Comparison of ENCODE assay signal across 8 cellular contexts in the genomic region with DNA sequence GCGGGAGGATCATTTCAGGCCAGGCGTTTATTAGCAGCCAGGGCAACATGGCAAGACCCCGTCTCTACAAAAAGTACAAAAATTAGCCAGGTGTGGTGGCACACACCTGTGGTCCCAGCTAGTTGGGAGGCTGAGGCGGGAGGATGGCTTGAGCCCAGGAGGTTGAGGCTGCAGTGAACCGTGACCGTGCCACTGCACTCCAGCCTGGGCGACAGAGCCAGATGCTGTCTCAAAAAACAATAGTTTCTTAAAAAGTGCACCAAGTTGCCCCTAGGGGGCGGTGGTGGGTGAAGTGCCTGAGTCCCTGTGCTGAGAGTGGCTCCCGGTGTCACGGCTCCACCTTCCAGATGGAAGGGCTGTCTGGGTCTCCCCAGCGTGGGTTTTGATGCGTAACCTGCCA.
DNase-seq lines count a peak whose midpoint lies in the region; FAIRE-seq and TF ChIP-seq lines count a peak whose summit lies in the region.
"Not testable (repeated sequence)": the region's sequence is repeated elsewhere in the genome, so short reads cannot be mapped to it uniquely, and the experiment has no call there.

No MANE protein-coding gene starts in this region.

- TF ChIP-seq POLR2A in NB4 (IDR thresholded peaks at IDR 0.05; ENCODE audit: extremely low read depth, insufficient read length); uterus (IDR thresholded peaks at IDR 0.05): not testable (repeated sequence)

- not testable (repeated sequence) for H3K9me3 ChIP-seq in SJCRH30 (replicated peaks); kidney (ENCODE audit: control insufficient read depth in 1 of 2, low read length in 2 of 2); uterus

- CTCF ChIA-PET in GM10248 (lab: Yijun Ruan, JAX) = interaction anchor here (0.8 to 6.9 kb wide), 11 partner anchors 8 to 238 kb away, joined by 3 to 76 read pairs (median 8); a partner anchor contains a TSS

- TF ChIP-seq CTCF in GM10248 (IDR thresholded peaks at IDR 0.05; ENCODE audit: control extremely low read depth, extremely low read depth, low read depth, missing control alignments) (peak; percentile 59), NB4 (IDR thresholded peaks at IDR 0.05; ENCODE audit: low read depth, low read length) (peak; percentile 55), choroid plexus epithelial cell (conservative IDR thresholded peaks at IDR 0.05; ENCODE audit: low read depth, low read length) (peak; percentile 79), kidney (IDR thresholded peaks at IDR 0.05; ENCODE audit: borderline replicate concordance, extremely low read depth, insufficient read depth) (peak; percentile 23), uterus (IDR thresholded peaks at IDR 0.05) (peak; percentile 29 to 45 (median 40))

- H3K4me1 ChIP-seq in SJCRH30 = peaks cover 32% of the 10 kb centered on the region
- not testable (repeated sequence) for H3K4me1 ChIP-seq in kidney (ENCODE audit: control insufficient read depth in 1 of 2, insufficient read depth in 1 of 2, low read depth in 1 of 2, low read length in 2 of 2); uterus

- DNase-seq in GM10248 (ENCODE audit: extremely low spot score); kidney: not testable (repeated sequence)
- DNase-seq in NB4 (ENCODE audit: low read depth) = peak; percentile 65
- DNase-seq in SJCRH30 = peak; percentile 68 to 83
- peak; percentile 23 for DNase-seq in activated CD8-positive, alpha-beta memory T cell treated with anti-CD3 and anti-CD28 coated beads, Interleukin-2, amount 50 U/mL, for 24 hours (ENCODE audit: extremely low read depth)
- DNase-seq in choroid plexus epithelial cell (ENCODE audit: low read depth) = peak; percentile 61
- peak; percentile 40 to 67 for DNase-seq in stimulated activated CD4-positive, alpha-beta T cell treated with anti-CD3 and anti-CD28 coated beads, Interleukin-12 subunit alpha, Interleukin-12 subunit beta, amount 100 ng/mL, for 24 hours (ENCODE audit: low read depth in 2 of 2)
- DNase-seq in uterus = peak in 1 of 2 donors; percentile 59

- intact Hi-C loops in kidney (cut with DNase I) = loop anchor here (10.0 kb wide), 1 partner anchor 225 kb away; no protein-coding TSS in a partner anchor
- intact Hi-C loops in uterus (cut with DNase I; ENCODE audit: low total_unique reads) = not testable (repeated sequence)

- not testable (repeated sequence) for H3K36me3 ChIP-seq in SJCRH30; kidney (ENCODE audit: control insufficient read depth in 1 of 2, insufficient read depth in 2 of 2, low read length in 2 of 2); uterus

- not testable (repeated sequence) for H3K9ac ChIP-seq in kidney (ENCODE audit: low read length in 2 of 2)

- not testable (repeated sequence) for FAIRE-seq in kidney (lab: Jason Lieb, UNC)

- POLR2A ChIA-PET in GM10248 (lab: Yijun Ruan, JAX) = interaction anchor here (0.6 kb wide), 1 partner anchor 165 kb away, joined by 3 read pairs; no protein-coding TSS in a partner anchor

- H3K27me3 ChIP-seq in SJCRH30, uterus: not testable (repeated sequence)

- not testable (repeated sequence) for H3K27ac ChIP-seq in SJCRH30; kidney (ENCODE audit: low read depth in 2 of 2, low read length in 2 of 2); uterus

- not testable (repeated sequence) for H3K4me3 ChIP-seq in NB4 (ENCODE audit: low read depth, low read length); SJCRH30; choroid plexus epithelial cell (ENCODE audit: low read depth, low read length); kidney (ENCODE audit: low read length in 2 of 2); uterus

Comparison
In these comparisons a context has a peak if more than half of its experiments do, and no peak if none do; other contexts are left out.
1. CTCF ChIP-seq: peak in every context shown above with its lines; median percentile 79 in choroid plexus epithelial cell; 59 in GM10248; 55 in NB4; 40 in uterus; 23 in kidney.